ENCODE assay signal across 32 cellular contexts in genomic region chr12:61513972-61514371, GRCh38.
"Had no signal": no experiment of that assay in that cellular context is flagged by ENCODE, and none has a peak within 500 bp of the region (broad histone marks: within the 10 kb centered on the region; RNA-seq: fewer than 3 reads in every experiment).

No MANE protein-coding gene starts in this region.

- DNase-seq: activated CD4-positive, alpha-beta T cell treated with anti-CD3 and anti-CD28 coated beads for 36 hours; activated CD4-positive, CD25-positive, alpha-beta regulatory T cell; activated CD8-positive, alpha-beta T cell treated with anti-CD3 and anti-CD28 coated beads, Interleukin-2, amount 10 ng/mL, durations not matched to agents 7 days and 5 days; activated gamma-delta T cell; activated naive CD4-positive, alpha-beta T cell treated with anti-CD3 and anti-CD28 coated beads, Interleukin-2, amount 10 ng/mL, durations not matched to agents 7 days and 5 days; activated naive CD8-positive, alpha-beta T cell treated with anti-CD3 and anti-CD28 coated beads, Interleukin-2, amount 10 ng/mL, durations not matched to agents 7 days and 5 days; activated T-cell treated with anti-CD3 and anti-CD28 coated beads for 4 hours; brain microvascular endothelial cell; cortex of kidney; effector memory CD8-positive, alpha-beta T cell; erythroblast; gastrocnemius medialis; glutamatergic neuron; left lung; lower lobe of right lung; mucosa of descending colon; psoas muscle; stimulated activated CD4-positive, alpha-beta T cell treated with anti-CD3 and anti-CD28 coated beads, Interleukin-1b, Interleukin-23, amount 100 ng/mL, for 48 hours; stimulated activated CD4-positive, alpha-beta T cell treated with anti-CD3 and anti-CD28 coated beads, Interleukin-4, amount 100 ng/mL, for 4 hours; stimulated activated CD8-positive, alpha-beta memory T cell treated with anti-CD3 and anti-CD28 coated beads, Interleukin-4, amount 100 ng/mL, for 48 hours; stimulated activated naive CD8-positive, alpha-beta T cell treated with anti-CD3 and anti-CD28 coated beads, Interleukin-15, amount 100 ng/mL, for 72 hours; substantia nigra; thyroid gland; upper lobe of left lung had no signal

- H3K27me3 Mint-ChIP-seq: activated CD4-positive, alpha-beta T cell treated with anti-CD3 and anti-CD28 coated beads for 36 hours; activated naive CD4-positive, alpha-beta T cell treated with anti-CD3 and anti-CD28 coated beads, Interleukin-2, amount 10 ng/mL, durations not matched to agents 7 days and 5 days; activated naive CD8-positive, alpha-beta T cell treated with anti-CD3 and anti-CD28 coated beads, Interleukin-2, amount 10 ng/mL, durations not matched to agents 7 days and 5 days; effector memory CD8-positive, alpha-beta T cell; natural killer cell treated with Interleukin-12 subunit alpha and Interleukin-12 subunit beta and Interleukin-15 and Interleukin-18, amount 100 ng/mL, for 72 hours; stimulated activated memory B cell treated with anti-CD40 and anti-IgM and Interleukin-4, amounts not matched to agents 10 μg/mL and 1 μg/mL and 100 μg/mL, for 72 hours; stimulated activated naive CD8-positive, alpha-beta T cell treated with anti-CD3 and anti-CD28 coated beads, Interleukin-15, amount 100 ng/mL, for 72 hours had no signal

- H3K4me1 ChIP-seq: ascending aorta, gastrocnemius medialis, left lung, lower lobe of right lung, parathyroid adenoma, psoas muscle, right atrium auricular region, thyroid gland, upper lobe of left lung, vagina had no signal

- H3K9ac ChIP-seq: parathyroid adenoma had no signal

- H3K36me3 ChIP-seq: ascending aorta, brain microvascular endothelial cell, gastrocnemius medialis, left lung, lower lobe of right lung, right atrium auricular region, thyroid gland, upper lobe of left lung, vagina had no signal

- H2AFZ ChIP-seq: parathyroid adenoma had no signal

- H3K4me3 Mint-ChIP-seq: activated CD4-positive, alpha-beta T cell treated with anti-CD3 and anti-CD28 coated beads for 36 hours; activated CD8-positive, alpha-beta T cell treated with anti-CD3 and anti-CD28 coated beads, Interleukin-2, amount 10 ng/mL, durations not matched to agents 7 days and 5 days; activated naive CD4-positive, alpha-beta T cell treated with anti-CD3 and anti-CD28 coated beads, Interleukin-2, amount 10 ng/mL, durations not matched to agents 7 days and 5 days; activated naive CD8-positive, alpha-beta T cell treated with anti-CD3 and anti-CD28 coated beads, Interleukin-2, amount 10 ng/mL, durations not matched to agents 7 days and 5 days; effector memory CD8-positive, alpha-beta T cell; natural killer cell treated with Interleukin-12 subunit alpha and Interleukin-12 subunit beta and Interleukin-15 and Interleukin-18, amount 100 ng/mL, for 72 hours; stimulated activated memory B cell treated with anti-CD40 and anti-IgM and Interleukin-4, amounts not matched to agents 10 μg/mL and 1 μg/mL and 100 μg/mL, for 72 hours; stimulated activated naive CD8-positive, alpha-beta T cell treated with anti-CD3 and anti-CD28 coated beads, Interleukin-15, amount 100 ng/mL, for 72 hours; T-helper 2 cell treated with Interferon-gamma antibody and Interleukin-4, amounts not matched to agents 5 μg/mL and 100 μg/mL, for 36 hours had no signal

- H3K36me3 Mint-ChIP-seq: activated naive CD4-positive, alpha-beta T cell treated with anti-CD3 and anti-CD28 coated beads, Interleukin-2, amount 10 ng/mL, durations not matched to agents 7 days and 5 days; activated naive CD8-positive, alpha-beta T cell treated with anti-CD3 and anti-CD28 coated beads, Interleukin-2, amount 10 ng/mL, durations not matched to agents 7 days and 5 days; natural killer cell treated with Interleukin-12 subunit alpha and Interleukin-12 subunit beta and Interleukin-15 and Interleukin-18, amount 100 ng/mL, for 72 hours; stimulated activated memory B cell treated with anti-CD40 and anti-IgM and Interleukin-4, amounts not matched to agents 10 μg/mL and 1 μg/mL and 100 μg/mL, for 72 hours had no signal

- H3K27ac Mint-ChIP-seq: activated CD4-positive, alpha-beta T cell treated with anti-CD3 and anti-CD28 coated beads for 36 hours; activated CD8-positive, alpha-beta T cell treated with anti-CD3 and anti-CD28 coated beads, Interleukin-2, amount 10 ng/mL, durations not matched to agents 7 days and 5 days; activated naive CD4-positive, alpha-beta T cell treated with anti-CD3 and anti-CD28 coated beads, Interleukin-2, amount 10 ng/mL, durations not matched to agents 7 days and 5 days; activated naive CD8-positive, alpha-beta T cell treated with anti-CD3 and anti-CD28 coated beads, Interleukin-2, amount 10 ng/mL, durations not matched to agents 7 days and 5 days; effector memory CD8-positive, alpha-beta T cell; natural killer cell treated with Interleukin-12 subunit alpha and Interleukin-12 subunit beta and Interleukin-15 and Interleukin-18, amount 100 ng/mL, for 72 hours; stimulated activated memory B cell treated with anti-CD40 and anti-IgM and Interleukin-4, amounts not matched to agents 10 μg/mL and 1 μg/mL and 100 μg/mL, for 72 hours; stimulated activated naive CD8-positive, alpha-beta T cell treated with anti-CD3 and anti-CD28 coated beads, Interleukin-15, amount 100 ng/mL, for 72 hours; T-helper 2 cell treated with Interferon-gamma antibody and Interleukin-4, amounts not matched to agents 5 μg/mL and 100 μg/mL, for 36 hours had no signal

- H3K4me2 ChIP-seq: smooth muscle cell had no signal

- H3K4me3 ChIP-seq: ascending aorta, gastrocnemius medialis, left lung, lower lobe of right lung, mucosa of descending colon, psoas muscle, right atrium auricular region, smooth muscle cell, thyroid gland, upper lobe of left lung, vagina had no signal

- H3K27ac ChIP-seq: ascending aorta, brain microvascular endothelial cell, gastrocnemius medialis, left lung, lower lobe of right lung, parathyroid adenoma, psoas muscle, right atrium auricular region, thyroid gland, upper lobe of left lung, vagina had no signal

- H3K4me1 Mint-ChIP-seq: activated CD4-positive, alpha-beta T cell treated with anti-CD3 and anti-CD28 coated beads for 36 hours; activated naive CD4-positive, alpha-beta T cell treated with anti-CD3 and anti-CD28 coated beads, Interleukin-2, amount 10 ng/mL, durations not matched to agents 7 days and 5 days; activated naive CD8-positive, alpha-beta T cell treated with anti-CD3 and anti-CD28 coated beads, Interleukin-2, amount 10 ng/mL, durations not matched to agents 7 days and 5 days; stimulated activated memory B cell treated with anti-CD40 and anti-IgM and Interleukin-4, amounts not matched to agents 10 μg/mL and 1 μg/mL and 100 μg/mL, for 72 hours; stimulated activated naive CD8-positive, alpha-beta T cell treated with anti-CD3 and anti-CD28 coated beads, Interleukin-15, amount 100 ng/mL, for 72 hours had no signal

- H3K9me3 Mint-ChIP-seq: activated naive CD4-positive, alpha-beta T cell treated with anti-CD3 and anti-CD28 coated beads, Interleukin-2, amount 10 ng/mL, durations not matched to agents 7 days and 5 days; activated naive CD8-positive, alpha-beta T cell treated with anti-CD3 and anti-CD28 coated beads, Interleukin-2, amount 10 ng/mL, durations not matched to agents 7 days and 5 days; stimulated activated naive CD8-positive, alpha-beta T cell treated with anti-CD3 and anti-CD28 coated beads, Interleukin-15, amount 100 ng/mL, for 72 hours; T-helper 2 cell treated with Interferon-gamma antibody and Interleukin-4, amounts not matched to agents 5 μg/mL and 100 μg/mL, for 36 hours had no signal

- H3K9me3 ChIP-seq: ascending aorta, gastrocnemius medialis, left lung, lower lobe of right lung, mucosa of descending colon, psoas muscle, right atrium auricular region, thyroid gland, upper lobe of left lung, vagina had no signal

- H3K27me3 ChIP-seq: ascending aorta, brain microvascular endothelial cell, gastrocnemius medialis, left lung, right atrium auricular region, thyroid gland, upper lobe of left lung, vagina had no signal

- H3K79me2 ChIP-seq: parathyroid adenoma had no signal
